In the genomic region with DNA sequence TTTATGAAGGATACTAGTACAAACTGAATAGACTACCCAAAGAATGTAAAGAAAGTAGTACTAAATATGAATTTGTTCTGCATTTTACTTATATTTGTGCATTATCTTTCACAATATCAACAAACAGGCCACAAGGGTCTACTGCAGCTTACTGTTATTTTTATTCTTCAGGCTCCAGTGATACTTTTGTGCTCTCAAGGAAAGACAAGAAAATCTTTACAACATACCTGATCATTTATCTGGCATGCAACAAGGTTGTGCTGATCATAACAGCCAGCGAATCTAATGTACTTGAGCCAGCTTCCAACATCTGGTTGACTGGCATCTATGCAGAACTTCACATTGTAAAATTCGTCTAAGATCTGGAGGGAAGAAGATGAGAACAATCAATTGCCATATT, we compare ENCODE assay signal across 1 cellular context.
TF ChIP-seq lines count a peak whose summit lies in the region.

No MANE protein-coding gene starts in this region.

TF ChIP-seq in SK-N-SH, 30 proteins besides CTCF, POLR2A, EP300 and RAD21:
- TF ChIP-seq GATA2 (CRISPR knock-in tag; IDR thresholded peaks at IDR 0.05): no peak
- no peak for TF ChIP-seq JUND (IDR thresholded peaks at IDR 0.05)
- no peak for TF ChIP-seq USF1 (IDR thresholded peaks at IDR 0.05; ENCODE audit: borderline replicate concordance, low read depth)
- no peak for TF ChIP-seq RCOR1 (IDR thresholded peaks at IDR 0.05; ENCODE audit: low read length)
- TF ChIP-seq SMC3 (IDR thresholded peaks at IDR 0.05; ENCODE audit: low read depth, low read length): no peak
- TF ChIP-seq, protein P1, sequence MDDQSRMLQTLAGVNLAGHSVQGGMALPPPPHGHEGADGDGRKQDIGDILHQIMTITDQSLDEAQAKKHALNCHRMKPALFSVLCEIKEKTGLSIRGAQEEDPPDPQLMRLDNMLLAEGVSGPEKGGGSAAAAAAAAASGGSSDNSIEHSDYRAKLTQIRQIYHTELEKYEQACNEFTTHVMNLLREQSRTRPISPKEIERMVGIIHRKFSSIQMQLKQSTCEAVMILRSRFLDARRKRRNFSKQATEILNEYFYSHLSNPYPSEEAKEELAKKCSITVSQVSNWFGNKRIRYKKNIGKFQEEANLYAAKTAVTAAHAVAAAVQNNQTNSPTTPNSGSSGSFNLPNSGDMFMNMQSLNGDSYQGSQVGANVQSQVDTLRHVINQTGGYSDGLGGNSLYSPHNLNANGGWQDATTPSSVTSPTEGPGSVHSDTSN (IDR thresholded peaks at IDR 0.05): no peak
- TF ChIP-seq TAF1 (IDR thresholded peaks at IDR 0.05; ENCODE audit: borderline replicate concordance, low read depth, low read length): no peak
- TF ChIP-seq MEF2A (IDR thresholded peaks at IDR 0.05; ENCODE audit: borderline replicate concordance, low read depth): no peak
- TF ChIP-seq FOSL2 (IDR thresholded peaks at IDR 0.05; ENCODE audit: borderline replicate concordance, low read depth): no peak
- TF ChIP-seq CHD2 (IDR thresholded peaks at IDR 0.05; ENCODE audit: low read length, partially characterized antibody): no peak
- no peak for TF ChIP-seq RXRA (IDR thresholded peaks at IDR 0.05; ENCODE audit: borderline replicate concordance, low read depth)
- TF ChIP-seq, protein P2, sequence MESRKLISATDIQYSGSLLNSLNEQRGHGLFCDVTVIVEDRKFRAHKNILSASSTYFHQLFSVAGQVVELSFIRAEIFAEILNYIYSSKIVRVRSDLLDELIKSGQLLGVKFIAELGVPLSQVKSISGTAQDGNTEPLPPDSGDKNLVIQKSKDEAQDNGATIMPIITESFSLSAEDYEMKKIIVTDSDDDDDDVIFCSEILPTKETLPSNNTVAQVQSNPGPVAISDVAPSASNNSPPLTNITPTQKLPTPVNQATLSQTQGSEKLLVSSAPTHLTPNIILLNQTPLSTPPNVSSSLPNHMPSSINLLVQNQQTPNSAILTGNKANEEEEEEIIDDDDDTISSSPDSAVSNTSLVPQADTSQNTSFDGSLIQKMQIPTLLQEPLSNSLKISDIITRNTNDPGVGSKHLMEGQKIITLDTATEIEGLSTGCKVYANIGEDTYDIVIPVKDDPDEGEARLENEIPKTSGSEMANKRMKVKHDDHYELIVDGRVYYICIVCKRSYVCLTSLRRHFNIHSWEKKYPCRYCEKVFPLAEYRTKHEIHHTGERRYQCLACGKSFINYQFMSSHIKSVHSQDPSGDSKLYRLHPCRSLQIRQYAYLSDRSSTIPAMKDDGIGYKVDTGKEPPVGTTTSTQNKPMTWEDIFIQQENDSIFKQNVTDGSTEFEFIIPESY (IDR thresholded peaks at IDR 0.05; ENCODE audit: borderline replicate concordance, low read depth): no peak
- no peak for TF ChIP-seq YY1 (IDR thresholded peaks at IDR 0.05; ENCODE audit: low read depth)
- TF ChIP-seq POLR2AphosphoS5 (IDR thresholded peaks at IDR 0.05; ENCODE audit: low read depth, low read length): no peak
